ENCODE assay signal across 16 cellular contexts in genomic region chr15:90039996-90040395, GRCh38. TPM values are rescaled to one million over a fixed set of nuclear protein-coding genes. Genes with fewer than 3 reads are reported as not detected.
DNase-seq lines count a peak whose midpoint lies in the region; ATAC-seq and TF ChIP-seq lines count a peak whose summit lies in the region.
"Had no signal": no experiment of that assay in that cellular context is flagged by ENCODE, and none has a peak within 500 bp of the region (broad histone marks: within the 10 kb centered on the region; RNA-seq: fewer than 3 reads in every experiment).

No MANE protein-coding gene starts in this region.

- H3K27ac Mint-ChIP-seq in natural killer cell treated with Interleukin-12 subunit alpha and Interleukin-12 subunit beta and Interleukin-15 and Interleukin-18, amount 100 ng/mL, for 72 hours: peak overlapping the region; percentile 11 to 87
- H3K27ac Mint-ChIP-seq in Calu3 (ENCODE audit: unreplicated experiment): no peak overlapping the region

- peak overlapping the region in 9 of 11 experiments; percentile 2 to 60 (median 20); a peak in 12 of 22 replicates for H3K9ac ChIP-seq in BLaER1 treated with 17β-estradiol and CSF1 and Interleukin-3, amounts not matched to agents 10 nM and 100 nM
- H3K9ac ChIP-seq in mesendoderm (ENCODE audit: low read length): no peak overlapping the region

- no peak overlapping the region for H2BK120ac ChIP-seq in mesendoderm (ENCODE audit: low read depth, low read length)

- WGBS in mesendoderm (ENCODE audit: extremely low coverage, insufficient coverage, low lambda C conversion rate): no CpG with 5 or more reads among the region's 5 CpGs

- H3K9me3 ChIP-seq in BLaER1 treated with 17β-estradiol and CSF1 and Interleukin-3, amounts not matched to agents 10 nM and 100 nM (replicated peaks in 1 of 11): no peaks in the 10 kb centered on the region
- H3K9me3 ChIP-seq: testis had no signal

- H3K27me3 Mint-ChIP-seq in natural killer cell treated with Interleukin-12 subunit alpha and Interleukin-12 subunit beta and Interleukin-15 and Interleukin-18, amount 100 ng/mL, for 72 hours: no peaks in the 10 kb centered on the region
- H3K27me3 Mint-ChIP-seq in Calu3 (ENCODE audit: unreplicated experiment): no peaks in the 10 kb centered on the region
- H3K27me3 Mint-ChIP-seq: activated naive CD4-positive, alpha-beta T cell treated with anti-CD3 and anti-CD28 coated beads, Interleukin-2, amount 50 U/mL, for 24 hours had no signal

- H3K79me1 ChIP-seq in mesendoderm (ENCODE audit: low read length): peaks cover 39% of the 10 kb centered on the region

- no peaks in the 10 kb centered on the region for H3K27me3 ChIP-seq in BLaER1 treated with 17β-estradiol and CSF1 and Interleukin-3, amounts not matched to agents 10 nM and 100 nM
- H3K27me3 ChIP-seq in mesendoderm (ENCODE audit: insufficient read depth, low read length, poor library complexity): no peaks in the 10 kb centered on the region
- H3K27me3 ChIP-seq: testis had no signal

- no peak overlapping the region for H3K56ac ChIP-seq in mesendoderm (ENCODE audit: low read length)

- TF ChIP-seq CTCF in Calu3 (IDR thresholded peaks at IDR 0.05; ENCODE audit: unreplicated experiment): no peak

- H3K4me3 Mint-ChIP-seq in natural killer cell treated with Interleukin-12 subunit alpha and Interleukin-12 subunit beta and Interleukin-15 and Interleukin-18, amount 100 ng/mL, for 72 hours: no peak overlapping the region
- no peak overlapping the region for H3K4me3 Mint-ChIP-seq in Calu3 (ENCODE audit: low read depth, unreplicated experiment)
- H3K4me3 Mint-ChIP-seq: activated naive CD4-positive, alpha-beta T cell treated with anti-CD3 and anti-CD28 coated beads, Interleukin-2, amount 50 U/mL, for 24 hours had no signal

- no peaks in the 10 kb centered on the region for H3K36me3 Mint-ChIP-seq in natural killer cell treated with Interleukin-12 subunit alpha and Interleukin-12 subunit beta and Interleukin-15 and Interleukin-18, amount 100 ng/mL, for 72 hours
- peaks cover 17% of the 10 kb centered on the region for H3K36me3 Mint-ChIP-seq in Calu3 (ENCODE audit: insufficient read depth, unreplicated experiment)

- BruUV-seq in Calu3 (replicated peaks; lab: Mats Ljungman, UMichigan): no TSS peak

- peak overlapping the region; percentile 71 to 100 (median 84) for H3K4me2 ChIP-seq in BLaER1 treated with 17β-estradiol and CSF1 and Interleukin-3, amounts not matched to agents 10 nM and 100 nM
- H3K4me2 ChIP-seq in mesendoderm (ENCODE audit: low read length): no peak overlapping the region
- H3K4me2 ChIP-seq: PC-9 had no signal

- no peak overlapping the region for H3K23ac ChIP-seq in mesendoderm (ENCODE audit: low read length)

- DNase-seq in EH (ENCODE audit: low read depth) (peak; percentile 24), caudate nucleus (lab: John Stamatoyannopoulos, UW) (no peak), mesendoderm (no peak), Calu3 (no peak), D341Med (ENCODE audit: low spot score) (no peak), AML-193 (lab: John Stamatoyannopoulos, UW) (no peak)
- DNase-seq in natural killer cell treated with Interleukin-12 subunit alpha and Interleukin-12 subunit beta and Interleukin-15 and Interleukin-18, amount 100 ng/mL, for 72 hours (ENCODE audit: low spot score): no peak
- DNase-seq: DMS79; NCI-H2029; NCI-H524 treated with DMSO at 0.1 percent for 48 hours; PC-9; stimulated activated CD4-positive, alpha-beta T cell treated with anti-CD3 and anti-CD28 coated beads, Interleukin-1b, Interleukin-23, amount 100 ng/mL, for 48 hours; SW 1271; testis had no signal

- peak overlapping the region in 10 of 11 experiments; percentile 19 to 99 (median 51); a peak in 20 of 22 replicates for H3K27ac ChIP-seq in BLaER1 treated with 17β-estradiol and CSF1 and Interleukin-3, amounts not matched to agents 10 nM and 100 nM
- H3K27ac ChIP-seq in caudate nucleus (ENCODE audit: low read depth, low read length) (peak overlapping the region; percentile 15), mesendoderm (ENCODE audit: low read depth, low read length) (no peak overlapping the region)
- H3K27ac ChIP-seq: PC-9, testis had no signal

- H3K18ac ChIP-seq in mesendoderm (ENCODE audit: low read length): no peak overlapping the region

- no peak overlapping the region for H2AK5ac ChIP-seq in mesendoderm (ENCODE audit: low read length)

- H4K5ac ChIP-seq in mesendoderm (ENCODE audit: low read length): no peak overlapping the region

- no peak overlapping the region for H3K4ac ChIP-seq in mesendoderm (ENCODE audit: low read depth, low read length)

- H3K36me3 ChIP-seq in BLaER1 treated with 17β-estradiol and CSF1 and Interleukin-3, amounts not matched to agents 10 nM and 100 nM: peaks cover 0 to 26% (median 6%) of the 10 kb centered on the region in 11 experiments; a peak in 7 of 22 replicates
- H3K36me3 ChIP-seq in mesendoderm (ENCODE audit: control insufficient read depth, insufficient read depth, low read length): no peaks in the 10 kb centered on the region

- intact Hi-C loops in Calu3 (cut with micrococcal nuclease; ENCODE audit: unreplicated experiment): no loop called here

- no peak overlapping the region; a peak in 1 of 20 replicates for H3K4me3 ChIP-seq in BLaER1 treated with 17β-estradiol and CSF1 and Interleukin-3, amounts not matched to agents 10 nM and 100 nM
- H3K4me3 ChIP-seq in mesendoderm (ENCODE audit: low read length): no peak overlapping the region
- H3K4me3 ChIP-seq: PC-9, testis had no signal

- no peaks in the 10 kb centered on the region for H3K9me3 Mint-ChIP-seq in natural killer cell treated with Interleukin-12 subunit alpha and Interleukin-12 subunit beta and Interleukin-15 and Interleukin-18, amount 100 ng/mL, for 72 hours
- no peaks in the 10 kb centered on the region for H3K9me3 Mint-ChIP-seq in Calu3 (ENCODE audit: low read depth, unreplicated experiment)
- H3K9me3 Mint-ChIP-seq: activated naive CD4-positive, alpha-beta T cell treated with anti-CD3 and anti-CD28 coated beads, Interleukin-2, amount 50 U/mL, for 24 hours had no signal

- H3K79me2 ChIP-seq in mesendoderm (ENCODE audit: control insufficient read depth, insufficient read depth, low read length): peaks cover 18% of the 10 kb centered on the region

- ATAC-seq in natural killer cell treated with Interleukin-12 subunit alpha and Interleukin-12 subunit beta and Interleukin-15 and Interleukin-18, amount 100 ng/mL, for 72 hours: no peak

- H2BK5ac ChIP-seq in mesendoderm (ENCODE audit: low read length): no peak overlapping the region

- no peak overlapping the region for H4K8ac ChIP-seq in mesendoderm (ENCODE audit: low read depth, low read length)

- H3K4me1 ChIP-seq in BLaER1 treated with 17β-estradiol and CSF1 and Interleukin-3, amounts not matched to agents 10 nM and 100 nM: peaks cover 99 to 100% (median 100%) of the 10 kb centered on the region in 10 experiments
- peaks cover 26% of the 10 kb centered on the region for H3K4me1 ChIP-seq in mesendoderm (ENCODE audit: control insufficient read depth, low read depth, low read length)

- CTCF ChIA-PET in Calu3 (lab: Charles Lee): no interaction called here

- H2BK15ac ChIP-seq in mesendoderm (replicated peaks; ENCODE audit: low read depth): no peak overlapping the region

- H4K20me1 ChIP-seq in BLaER1 treated with 17β-estradiol and CSF1 and Interleukin-3, amounts not matched to agents 10 nM and 100 nM: no peaks in the 10 kb centered on the region; a peak in 1 of 22 replicates

- peaks cover 52 to 62% of the 10 kb centered on the region in 2 donors for H3K4me1 Mint-ChIP-seq in natural killer cell treated with Interleukin-12 subunit alpha and Interleukin-12 subunit beta and Interleukin-15 and Interleukin-18, amount 100 ng/mL, for 72 hours (ENCODE audit: low read depth in 2 of 2)
- H3K4me1 Mint-ChIP-seq in Calu3 (ENCODE audit: low read depth, unreplicated experiment): peaks cover 61% of the 10 kb centered on the region

RNA-seq across cellular contexts. Expression of gene ZNF710, which starts 38.9 kb away (rescaled TPM):
- 10 to 100 TPM; 26.6 to 32.6 TPM for total RNA-seq in natural killer cell treated with Interleukin-12 subunit alpha and Interleukin-12 subunit beta and Interleukin-15 and Interleukin-18, amount 100 ng/mL, for 72 hours
- 51.0 TPM for polyA plus RNA-seq in mesendoderm (2013, experiment 1 of 2)
- 54.6 TPM for polyA plus RNA-seq in mesendoderm (2013, experiment 2 of 2)
- 14.3 and 15.4 TPM in 2 replicates for total RNA-seq in Calu3 (2022)
